In the genomic region with DNA sequence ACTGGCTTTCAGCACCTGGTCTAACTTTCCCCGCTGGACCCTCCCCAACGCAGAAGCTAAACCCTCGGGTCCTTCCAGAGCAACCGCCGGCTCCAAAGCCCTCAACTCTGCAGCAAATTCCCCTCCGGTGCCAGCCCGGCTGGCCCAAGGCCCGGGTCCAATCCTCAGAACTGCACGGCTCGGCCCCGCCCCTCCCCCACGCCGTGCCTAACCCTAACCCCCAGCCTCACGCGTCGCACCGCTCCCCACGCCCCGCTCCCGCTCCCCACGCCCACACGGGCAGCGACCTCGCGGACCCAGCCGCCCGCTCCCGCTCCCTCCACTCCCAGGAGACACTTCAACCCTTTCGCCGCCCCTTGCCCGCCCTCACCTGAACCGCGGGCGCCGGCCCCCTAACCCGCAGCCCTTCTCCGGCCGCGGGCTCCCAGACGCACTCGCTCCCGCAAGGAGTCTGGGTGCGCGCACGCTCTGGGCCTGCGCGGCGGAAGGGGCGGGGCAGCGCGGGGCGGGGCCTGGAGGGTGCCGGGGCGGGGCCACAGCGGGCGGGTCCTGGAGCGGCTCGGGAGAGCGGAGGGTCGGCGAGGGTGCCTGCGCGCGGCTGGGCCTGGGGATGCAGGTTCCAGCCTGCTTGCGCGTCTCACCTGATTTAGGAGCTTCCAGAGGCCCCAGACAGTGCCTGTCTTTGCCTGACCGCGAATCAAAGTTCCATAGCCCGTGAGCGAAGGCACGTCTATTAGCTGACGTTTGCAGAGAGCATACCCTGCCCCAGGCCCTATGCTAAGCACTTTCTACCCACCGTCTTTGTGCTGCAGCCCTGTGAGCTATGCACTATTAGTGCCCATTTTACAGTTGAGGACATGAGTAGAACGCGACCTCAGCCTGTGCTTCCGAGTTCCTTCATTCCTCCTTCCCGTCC, we compare ENCODE assay signal across 8 cellular contexts. TPM values are rescaled to one million over a fixed set of nuclear protein-coding genes. Genes with fewer than 3 reads are reported as not detected.
DNase-seq lines count a peak whose midpoint lies in the region; ATAC-seq and TF ChIP-seq lines count a peak whose summit lies in the region.

Gene NFRKB, minus strand, starts transcription at position 453 of the 916 bp plus-strand sequence. CDS start 2,729 bp downstream, outside the sequence.

- no peaks in the 10 kb centered on the region for H3K9me3 Mint-ChIP-seq in activated naive CD4-positive, alpha-beta T cell treated with anti-CD3 and anti-CD28 coated beads for 36 hours

- WGBS in gastroesophageal sphincter (ENCODE audit: low coverage in 1 of 2), 2 donors: 0% methylated on average over 10 to 12 of the region's 77 CpGs

- H3K4me3 ChIP-seq in H7 (ENCODE audit: insufficient read depth, low read depth, low read length) (peak within 1 kb of the TSS; percentile 79), gastroesophageal sphincter (peak within 1 kb of the TSS; percentile 91 to 93)

- CTCF ChIA-PET in activated naive CD4-positive, alpha-beta T cell treated with anti-CD3 and anti-CD28 coated beads for 36 hours (lab: Charles Lee): interaction anchor here (0.7 kb wide), 1 partner anchor 237 kb away, joined by 3 read pairs; no protein-coding TSS in a partner anchor

- H3K27me3 Mint-ChIP-seq in activated naive CD4-positive, alpha-beta T cell treated with anti-CD3 and anti-CD28 coated beads for 36 hours (ENCODE audit: low read depth): no peaks in the 10 kb centered on the region

- H3K4me1 Mint-ChIP-seq in activated naive CD4-positive, alpha-beta T cell treated with anti-CD3 and anti-CD28 coated beads for 36 hours (ENCODE audit: low read depth): peaks cover 27% of the 10 kb centered on the region

- H3K4me3 Mint-ChIP-seq in activated naive CD4-positive, alpha-beta T cell treated with anti-CD3 and anti-CD28 coated beads for 36 hours: peak within 1 kb of the TSS; percentile 87

- DNase-seq in G401 (ENCODE audit: low spot score): peak; percentile 81
- peak; percentile 99 for DNase-seq in H7
- peak; percentile 66 for DNase-seq in M059J (ENCODE audit: low read depth)
- DNase-seq in SK-N-DZ (ENCODE audit: low spot score): peak; percentile 64
- peak; percentile 83 for DNase-seq in activated naive CD4-positive, alpha-beta T cell treated with anti-CD3 and anti-CD28 coated beads for 36 hours
- DNase-seq in nucleus accumbens (lab: John Stamatoyannopoulos, UW): peak in 55 of 56 donors; percentile 8 to 92 (median 79)
- DNase-seq in superior temporal gyrus (ENCODE audit: extremely low spot score): peak; percentile 72

- no peaks in the 10 kb centered on the region for H3K9me3 ChIP-seq in gastroesophageal sphincter

- TF ChIP-seq EP300 in gastroesophageal sphincter (IDR thresholded peaks at IDR 0.05): no peak

- peak; percentile 72 to 86 for TF ChIP-seq POLR2A in gastroesophageal sphincter (IDR thresholded peaks at IDR 0.05)

- intact Hi-C loops in activated naive CD4-positive, alpha-beta T cell treated with anti-CD3 and anti-CD28 coated beads for 36 hours (cut with micrococcal nuclease): loop anchor here (1.0 to 2.0 kb wide), 4 partner anchors 108 to 615 kb away; partner anchors contain the start of genes APLP2 and ZBTB44

- peaks cover 0 to 21% (median 9%) of the 10 kb centered on the region in 3 donors for H3K4me1 ChIP-seq in gastroesophageal sphincter

- H3K36me3 Mint-ChIP-seq in activated naive CD4-positive, alpha-beta T cell treated with anti-CD3 and anti-CD28 coated beads for 36 hours (ENCODE audit: low read depth): peaks cover 22% of the 10 kb centered on the region

- in situ Hi-C loops in G401 (cut with HindIII; ENCODE audit: low sequenced_read_pairs): no loop called here

- peak within 1 kb of the TSS; percentile 54 to 89 (median 86) for H3K27ac ChIP-seq in gastroesophageal sphincter

- peak within 1 kb of the TSS; percentile 79 for H3K27ac Mint-ChIP-seq in activated naive CD4-positive, alpha-beta T cell treated with anti-CD3 and anti-CD28 coated beads for 36 hours

- TF ChIP-seq CTCF in gastroesophageal sphincter (IDR thresholded peaks at IDR 0.05): peak in 1 of 4 experiments; percentile 18

- ATAC-seq in gastroesophageal sphincter: peak; percentile 99

- H3K36me3 ChIP-seq in H7 (replicated peaks; ENCODE audit: control insufficient read depth, insufficient read depth, low read length): peaks cover 7% of the 10 kb centered on the region
- H3K36me3 ChIP-seq in gastroesophageal sphincter: peaks cover 0 to 32% of the 10 kb centered on the region in 2 donors

- no peaks in the 10 kb centered on the region for H3K27me3 ChIP-seq in H7 (ENCODE audit: control insufficient read depth, insufficient read depth, low read length)
- H3K27me3 ChIP-seq in gastroesophageal sphincter: no peaks in the 10 kb centered on the region

RNA-seq across cellular contexts. Expression of gene NFRKB, which starts in this region (rescaled TPM):
- total RNA-seq in G401 (2014; rRNA removed; shearing (Covaris generic)): 34.2 and 37.5 TPM in 2 replicates
- 33.4 and 41.1 TPM in 2 replicates for total RNA-seq in H7 (2014; rRNA removed; shearing (Covaris generic))
- 21.2 and 26.0 TPM in 2 replicates for total RNA-seq in M059J (2014; rRNA removed; shearing (Covaris generic))
- 22.8 and 26.9 TPM in 2 replicates for polyA plus RNA-seq in SK-N-DZ (2014; cell fraction: cytosol; rRNA removed)
- polyA plus RNA-seq in SK-N-DZ (2014; cell fraction: nucleus; rRNA removed): 27.5 and 31.3 TPM in 2 replicates
- 10 to 100 TPM; 34.0 to 36.4 TPM for total RNA-seq in activated naive CD4-positive, alpha-beta T cell treated with anti-CD3 and anti-CD28 coated beads for 36 hours
- total RNA-seq in gastroesophageal sphincter: 10 to 100 TPM; 25.8 to 34.1 (median 28.4) TPM

Comparison
In these comparisons a context has a peak if more than half of its experiments do, and no peak if none do; other contexts are left out.
1. Peak in every context shown above with its lines: DNase-seq, ATAC-seq, H3K4me3 ChIP-seq and H3K27ac ChIP-seq.